26 cellular contexts compared by ENCODE assay signal in the genomic region with DNA sequence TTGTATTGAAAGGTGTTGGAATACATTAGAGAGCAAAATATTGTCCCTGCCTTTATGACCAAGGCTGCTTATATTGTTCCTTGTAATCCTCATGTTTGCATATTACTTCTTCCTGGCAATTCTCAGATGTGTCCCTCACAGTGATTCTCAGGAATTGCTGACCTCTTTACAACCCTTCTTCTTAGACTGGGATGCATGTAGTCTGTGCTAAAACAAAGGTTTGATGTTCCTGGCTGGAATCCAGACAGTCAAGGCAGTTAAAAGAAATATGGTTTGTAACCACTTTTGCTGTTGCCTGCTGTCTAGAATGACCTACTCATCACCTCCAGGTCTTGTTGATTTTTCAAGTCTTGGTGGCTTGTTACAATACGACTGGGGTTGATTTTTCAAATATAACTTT.
DNase-seq lines count a peak whose midpoint lies in the region; TF ChIP-seq lines count a peak whose summit lies in the region.
"Had no signal": no experiment of that assay in that cellular context is flagged by ENCODE, and none has a peak within 500 bp of the region (broad histone marks: within the 10 kb centered on the region; RNA-seq: fewer than 3 reads in every experiment).

No MANE protein-coding gene starts in this region.

- no peaks in the 10 kb centered on the region for H3K27me3 ChIP-seq in CD8-positive, alpha-beta memory T cell (ENCODE audit: insufficient read depth, low read length, poor library complexity, severe bottlenecking)
- H3K27me3 ChIP-seq: foreskin keratinocyte, ovary, right atrium auricular region, thyroid gland had no signal

- no peak overlapping the region for H3K4me3 Mint-ChIP-seq in activated T-helper 1 cell treated with anti-CD3 and anti-CD28 coated beads, Interleukin-12 subunit alpha, Interleukin-12 subunit beta, Interleukin-2, Interleukin-4 antibody, amounts not matched to agents 30 ng/mL and 10 ng/mL and 1 ng/mL, durations not matched to agents 14 hours and 24 hours and 36 hours
- H3K4me3 Mint-ChIP-seq in CD8-positive, alpha-beta memory T cell: no peak overlapping the region
- H3K4me3 Mint-ChIP-seq: activated CD4-positive, alpha-beta T cell treated with anti-CD3 and anti-CD28 coated beads, Interleukin-2, amount 10 ng/mL, durations not matched to agents 24 days and 14 days; activated naive CD4-positive, alpha-beta T cell treated with anti-CD3 and anti-CD28 coated beads, Interleukin-2, amount 10 ng/mL, durations not matched to agents 7 days and 5 days; activated T-cell treated with anti-CD3 and anti-CD28 coated beads, Interleukin-2, amount 50 U/mL, for 72 hours; natural killer cell; stimulated activated naive CD8-positive, alpha-beta T cell treated with anti-CD3 and anti-CD28 coated beads, Interleukin-15, amount 100 ng/mL, for 72 hours; T-helper 2 cell treated with Interferon-gamma antibody and Interleukin-4, amounts not matched to agents 5 μg/mL and 100 μg/mL, for 36 hours had no signal

- no peaks in the 10 kb centered on the region for H3K36me3 ChIP-seq in CD8-positive, alpha-beta memory T cell (ENCODE audit: insufficient read depth, low read length)
- H3K36me3 ChIP-seq: left ventricle myocardium inferior, ovary, right atrium auricular region, thyroid gland had no signal

- WGBS in lower leg skin, 2 donors: 62 to 79% methylated on average over 1 of the region's 1 CpG

- no peak overlapping the region for H3K27ac Mint-ChIP-seq in activated T-helper 1 cell treated with anti-CD3 and anti-CD28 coated beads, Interleukin-12 subunit alpha, Interleukin-12 subunit beta, Interleukin-2, Interleukin-4 antibody, amounts not matched to agents 30 ng/mL and 10 ng/mL and 1 ng/mL, durations not matched to agents 14 hours and 24 hours and 36 hours
- no peak overlapping the region for H3K27ac Mint-ChIP-seq in CD8-positive, alpha-beta memory T cell
- H3K27ac Mint-ChIP-seq: activated CD4-positive, alpha-beta T cell treated with anti-CD3 and anti-CD28 coated beads, Interleukin-2, amount 10 ng/mL, durations not matched to agents 24 days and 14 days; activated naive CD4-positive, alpha-beta T cell treated with anti-CD3 and anti-CD28 coated beads, Interleukin-2, amount 10 ng/mL, durations not matched to agents 7 days and 5 days; activated T-cell treated with anti-CD3 and anti-CD28 coated beads, Interleukin-2, amount 50 U/mL, for 72 hours; natural killer cell; T-helper 2 cell treated with Interferon-gamma antibody and Interleukin-4, amounts not matched to agents 5 μg/mL and 100 μg/mL, for 36 hours had no signal

- CTCF ChIA-PET in CD8-positive, alpha-beta memory T cell (lab: Charles Lee): no interaction called here

- peak; percentile 24 for DNase-seq in LHCN-M2 (ENCODE audit: low read depth)
- peak; percentile 17 for DNase-seq in amniotic epithelial cell (ENCODE audit: low read depth)
- DNase-seq in fibroblast of villous mesenchyme (ENCODE audit: low read depth): peak; percentile 8
- peak; percentile 39 for DNase-seq in renal cortical epithelial cell (ENCODE audit: low read depth)
- DNase-seq in NAMALWA (ENCODE audit: low spot score): no peak
- no peak for DNase-seq in lower leg skin (ENCODE audit: low spot score in 2 of 2)
- no peak for DNase-seq in activated T-helper 1 cell treated with anti-CD3 and anti-CD28 coated beads, Interleukin-12 subunit alpha, Interleukin-12 subunit beta, Interleukin-2, Interleukin-4 antibody, amounts not matched to agents 30 ng/mL and 10 ng/mL and 1 ng/mL, durations not matched to agents 14 hours and 24 hours and 36 hours (ENCODE audit: low spot score)
- DNase-seq in CD8-positive, alpha-beta memory T cell: no peak
- DNase-seq: activated CD4-positive, alpha-beta T cell treated with anti-CD3 and anti-CD28 coated beads, Interleukin-2, amount 10 ng/mL, durations not matched to agents 24 days and 14 days; activated naive CD4-positive, alpha-beta T cell treated with anti-CD3 and anti-CD28 coated beads, Interleukin-2, amount 10 ng/mL, durations not matched to agents 7 days and 5 days; activated T-cell treated with anti-CD3 and anti-CD28 coated beads, Interleukin-2, amount 50 U/mL, for 72 hours; amygdala; foreskin keratinocyte; KBM-7; left ventricle myocardium inferior; natural killer cell; NCI-H187; NCI-H526; ovary; stimulated activated CD4-positive, alpha-beta T cell treated with anti-CD3 and anti-CD28 coated beads, Interleukin-15, amount 100 ng/mL, for 24 hours; stimulated activated naive CD8-positive, alpha-beta T cell treated with anti-CD3 and anti-CD28 coated beads, Interleukin-15, amount 100 ng/mL, for 72 hours; thyroid gland had no signal

- no peaks in the 10 kb centered on the region for H3K9me3 Mint-ChIP-seq in activated T-helper 1 cell treated with anti-CD3 and anti-CD28 coated beads, Interleukin-12 subunit alpha, Interleukin-12 subunit beta, Interleukin-2, Interleukin-4 antibody, amounts not matched to agents 30 ng/mL and 10 ng/mL and 1 ng/mL, durations not matched to agents 14 hours and 24 hours and 36 hours
- H3K9me3 Mint-ChIP-seq in CD8-positive, alpha-beta memory T cell: peaks cover 3 to 12% (median 5%) of the 10 kb centered on the region in 5 donors
- H3K9me3 Mint-ChIP-seq: activated CD4-positive, alpha-beta T cell treated with anti-CD3 and anti-CD28 coated beads, Interleukin-2, amount 10 ng/mL, durations not matched to agents 24 days and 14 days; activated naive CD4-positive, alpha-beta T cell treated with anti-CD3 and anti-CD28 coated beads, Interleukin-2, amount 10 ng/mL, durations not matched to agents 7 days and 5 days had no signal

- TF ChIP-seq POLR2A in lower leg skin (IDR thresholded peaks at IDR 0.05): no peak

- H3K4me1 Mint-ChIP-seq in activated T-helper 1 cell treated with anti-CD3 and anti-CD28 coated beads, Interleukin-12 subunit alpha, Interleukin-12 subunit beta, Interleukin-2, Interleukin-4 antibody, amounts not matched to agents 30 ng/mL and 10 ng/mL and 1 ng/mL, durations not matched to agents 14 hours and 24 hours and 36 hours (ENCODE audit: low read depth): no peaks in the 10 kb centered on the region
- H3K4me1 Mint-ChIP-seq in CD8-positive, alpha-beta memory T cell: no peaks in the 10 kb centered on the region
- H3K4me1 Mint-ChIP-seq: activated CD4-positive, alpha-beta T cell treated with anti-CD3 and anti-CD28 coated beads, Interleukin-2, amount 10 ng/mL, durations not matched to agents 24 days and 14 days; activated naive CD4-positive, alpha-beta T cell treated with anti-CD3 and anti-CD28 coated beads, Interleukin-2, amount 10 ng/mL, durations not matched to agents 7 days and 5 days; natural killer cell; stimulated activated naive CD8-positive, alpha-beta T cell treated with anti-CD3 and anti-CD28 coated beads, Interleukin-15, amount 100 ng/mL, for 72 hours had no signal

- no peak overlapping the region for H3K27ac ChIP-seq in CD8-positive, alpha-beta memory T cell (ENCODE audit: low read depth, low read length)
- H3K27ac ChIP-seq: C4-2B, epithelial cell of prostate, foreskin keratinocyte, left ventricle myocardium inferior, ovary, right atrium auricular region, thyroid gland had no signal

- H3K4me1 ChIP-seq in CD8-positive, alpha-beta memory T cell (ENCODE audit: insufficient read depth, low read length): no peaks in the 10 kb centered on the region
- H3K4me1 ChIP-seq: foreskin keratinocyte, left ventricle myocardium inferior, right atrium auricular region, thyroid gland had no signal

- no peak for TF ChIP-seq CTCF in fibroblast of villous mesenchyme (IDR thresholded peaks at IDR 0.05; ENCODE audit: insufficient read depth, low read depth, low read length)
- no peak for TF ChIP-seq CTCF in lower leg skin (IDR thresholded peaks at IDR 0.05)

- intact Hi-C loops in lower leg skin (cut with DNase I; ENCODE audit: low total_unique reads): no loop called here
- intact Hi-C loops in activated T-helper 1 cell treated with anti-CD3 and anti-CD28 coated beads, Interleukin-12 subunit alpha, Interleukin-12 subunit beta, Interleukin-2, Interleukin-4 antibody, amounts not matched to agents 30 ng/mL and 10 ng/mL and 1 ng/mL, durations not matched to agents 14 hours and 24 hours and 36 hours (cut with micrococcal nuclease): no loop called here

- POLR2A ChIA-PET in CD8-positive, alpha-beta memory T cell (lab: Charles Lee): no interaction called here

- H3K27me3 Mint-ChIP-seq in activated T-helper 1 cell treated with anti-CD3 and anti-CD28 coated beads, Interleukin-12 subunit alpha, Interleukin-12 subunit beta, Interleukin-2, Interleukin-4 antibody, amounts not matched to agents 30 ng/mL and 10 ng/mL and 1 ng/mL, durations not matched to agents 14 hours and 24 hours and 36 hours (ENCODE audit: insufficient read depth): no peaks in the 10 kb centered on the region
- H3K27me3 Mint-ChIP-seq in CD8-positive, alpha-beta memory T cell: no peaks in the 10 kb centered on the region
- H3K27me3 Mint-ChIP-seq: activated CD4-positive, alpha-beta T cell treated with anti-CD3 and anti-CD28 coated beads, Interleukin-2, amount 10 ng/mL, durations not matched to agents 24 days and 14 days; activated naive CD4-positive, alpha-beta T cell treated with anti-CD3 and anti-CD28 coated beads, Interleukin-2, amount 10 ng/mL, durations not matched to agents 7 days and 5 days; stimulated activated naive CD8-positive, alpha-beta T cell treated with anti-CD3 and anti-CD28 coated beads, Interleukin-15, amount 100 ng/mL, for 72 hours had no signal

- H3K4me3 ChIP-seq in fibroblast of villous mesenchyme (ENCODE audit: low read depth, low read length) (no peak overlapping the region), lower leg skin (ENCODE audit: low read depth, poor library complexity, severe bottlenecking) (no peak overlapping the region)
- no peak overlapping the region for H3K4me3 ChIP-seq in CD8-positive, alpha-beta memory T cell (ENCODE audit: low read length)
- H3K4me3 ChIP-seq: left ventricle myocardium inferior, ovary, right atrium auricular region, thyroid gland had no signal

- H3K9me3 ChIP-seq in CD8-positive, alpha-beta memory T cell (ENCODE audit: low read length): no peaks in the 10 kb centered on the region
- H3K9me3 ChIP-seq: left ventricle myocardium inferior, ovary, right atrium auricular region, thyroid gland had no signal

- no peaks in the 10 kb centered on the region for H3K36me3 Mint-ChIP-seq in activated T-helper 1 cell treated with anti-CD3 and anti-CD28 coated beads, Interleukin-12 subunit alpha, Interleukin-12 subunit beta, Interleukin-2, Interleukin-4 antibody, amounts not matched to agents 30 ng/mL and 10 ng/mL and 1 ng/mL, durations not matched to agents 14 hours and 24 hours and 36 hours (ENCODE audit: low read depth)
- H3K36me3 Mint-ChIP-seq in CD8-positive, alpha-beta memory T cell: no peaks in the 10 kb centered on the region
- H3K36me3 Mint-ChIP-seq: activated naive CD4-positive, alpha-beta T cell treated with anti-CD3 and anti-CD28 coated beads, Interleukin-2, amount 10 ng/mL, durations not matched to agents 7 days and 5 days; natural killer cell had no signal

Comparison
In these comparisons a context has a peak if more than half of its experiments do, and no peak if none do; other contexts are left out.
1. DNase-seq: peak in LHCN-M2 (single experiment), amniotic epithelial cell (single experiment), fibroblast of villous mesenchyme (single experiment) and renal cortical epithelial cell (single experiment); none in NAMALWA (single experiment), lower leg skin (0 of 2), activated T-helper 1 cell treated with anti-CD3 and anti-CD28 coated beads, Interleukin-12 subunit alpha, Interleukin-12 subunit beta, Interleukin-2, Interleukin-4 antibody, amounts not matched to agents 30 ng/mL and 10 ng/mL and 1 ng/mL, durations not matched to agents 14 hours and 24 hours and 36 hours (single experiment) and CD8-positive, alpha-beta memory T cell (0 of 5).